1 cellular context compared by ENCODE assay signal in genomic region chr15:90638963-90639362, GRCh38.
TF ChIP-seq lines count a peak whose summit lies in the region.

No MANE protein-coding gene starts in this region.

TF ChIP-seq in HCT116, 20 proteins besides CTCF, POLR2A, EP300 and RAD21:
- TF ChIP-seq ZNF274 (IDR thresholded peaks at IDR 0.05; ENCODE audit: low read depth, low read length) (no peak), TCF7L2 (IDR thresholded peaks at IDR 0.05; ENCODE audit: borderline replicate concordance, extremely low read depth, insufficient read depth, insufficient read length) (no peak), EGR1 (IDR thresholded peaks at IDR 0.05; ENCODE audit: low read depth) (no peak), CBX3 (IDR thresholded peaks at IDR 0.05; ENCODE audit: low read depth) (no peak), ELF1 (IDR thresholded peaks at IDR 0.05; ENCODE audit: borderline replicate concordance, low read depth) (no peak), CEBPB (IDR thresholded peaks at IDR 0.05; ENCODE audit: low read depth) (no peak), FOSL1 (IDR thresholded peaks at IDR 0.05; ENCODE audit: low read depth) (no peak), ZBTB33 (IDR thresholded peaks at IDR 0.05; ENCODE audit: extremely low read depth, insufficient replicate concordance, low read length) (no peak), SRF (IDR thresholded peaks at IDR 0.05; ENCODE audit: low read depth) (no peak), ZFX (IDR thresholded peaks at IDR 0.05) (no peak), EZH2 (IDR thresholded peaks at IDR 0.05) (no peak), REST (IDR thresholded peaks at IDR 0.05; ENCODE audit: low read depth) (no peak), JUND (IDR thresholded peaks at IDR 0.05) (no peak), ATF3 (IDR thresholded peaks at IDR 0.05) (no peak), YY1 (IDR thresholded peaks at IDR 0.05; ENCODE audit: extremely low read depth, insufficient replicate concordance, low read depth, low read length) (no peak), SIN3A (IDR thresholded peaks at IDR 0.05; ENCODE audit: low read depth) (no peak), EZH2phosphoT487 (IDR thresholded peaks at IDR 0.05; ENCODE audit: borderline replicate concordance) (no peak), SP1 (IDR thresholded peaks at IDR 0.05; ENCODE audit: low read depth) (no peak)
